Comparison of ENCODE assay signal across 13 cellular contexts in the genomic region with DNA sequence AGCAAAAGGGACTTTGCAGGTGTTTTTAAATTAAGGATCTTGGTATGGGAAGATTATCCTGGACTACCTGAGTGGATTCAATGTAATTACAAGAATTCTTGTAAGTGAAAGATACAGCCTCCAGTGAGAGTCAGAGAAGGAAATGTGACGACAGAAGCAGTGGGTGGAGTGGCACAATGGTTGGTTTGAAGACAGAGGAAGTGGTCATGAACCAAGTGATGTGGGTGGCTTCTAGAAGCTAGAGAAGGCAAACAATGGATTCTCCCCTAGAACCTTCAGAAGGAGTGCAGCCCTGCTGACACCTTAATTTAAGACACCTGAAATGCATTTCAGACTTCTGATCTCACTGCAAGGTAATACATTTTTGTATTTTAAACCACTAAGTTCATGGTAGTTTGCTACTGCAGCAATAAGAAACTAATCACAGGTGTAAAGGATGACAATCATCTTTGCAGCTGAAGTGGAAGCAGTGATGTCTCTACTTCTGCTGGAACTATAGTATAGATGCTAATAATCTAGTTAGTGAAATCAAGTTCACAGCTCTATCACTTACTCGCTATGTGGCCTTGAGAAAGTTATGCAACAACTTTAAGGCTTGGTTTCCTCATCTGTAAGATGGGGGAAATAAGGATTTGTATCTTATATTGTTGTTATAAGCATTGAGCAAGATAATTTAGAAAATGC.
DNase-seq lines count a peak whose midpoint lies in the region; ATAC-seq and TF ChIP-seq lines count a peak whose summit lies in the region.
"Had no signal": no experiment of that assay in that cellular context is flagged by ENCODE, and none has a peak within 500 bp of the region (broad histone marks: within the 10 kb centered on the region; RNA-seq: fewer than 3 reads in every experiment).

No MANE protein-coding gene starts in this region.

- H3K4me1 Mint-ChIP-seq in naive thymus-derived CD4-positive, alpha-beta T cell, result peaks cover 30 to 87% (median 82%) of the 10 kb centered on the region in 7 donors

- peak overlapping the region; percentile 27 for H3K4me3 ChIP-seq in naive thymus-derived CD4-positive, alpha-beta T cell (ENCODE audit: low read length)
- H3K4me3 ChIP-seq in right lobe of liver, result no peak overlapping the region
- H3K4me3 ChIP-seq: adrenal gland, GM12878, skin epidermis had no signal

- peak overlapping the region; percentile 33 to 85 (median 68) for H3K4me3 Mint-ChIP-seq in naive thymus-derived CD4-positive, alpha-beta T cell

- no peaks in the 10 kb centered on the region for H3K27me3 Mint-ChIP-seq in naive thymus-derived CD4-positive, alpha-beta T cell

- intact Hi-C loops in naive thymus-derived CD4-positive, alpha-beta T cell (cut with micrococcal nuclease), result loop anchor here (1.0 to 10.0 kb wide), 13 partner anchors 31 to 1570 kb away; partner anchors contain the start of genes KBTBD8 (in 2 of the 2) and SUCLG2 (in 1 of the 2)
- intact Hi-C loops in right lobe of liver (cut with DNase I), result no loop called here

- peak overlapping the region; percentile 62 for H3K27ac ChIP-seq in naive thymus-derived CD4-positive, alpha-beta T cell (ENCODE audit: low read depth, low read length)
- H3K27ac ChIP-seq in right lobe of liver, result no peak overlapping the region
- H3K27ac ChIP-seq: adrenal gland had no signal

- WGBS in right lobe of liver (ENCODE audit: insufficient coverage, low coverage, low lambda C conversion rate, missing lambda C conversion rate), result 35% methylated on average over 2 of the region's 2 CpGs

- no peak for TF ChIP-seq POLR2A in right lobe of liver (IDR thresholded peaks at IDR 0.05)

- H3K9me3 Mint-ChIP-seq in naive thymus-derived CD4-positive, alpha-beta T cell, result peaks cover 0 to 10% (median 0%) of the 10 kb centered on the region in 11 donors

- peak overlapping the region; percentile 57 to 93 (median 83) for H3K27ac Mint-ChIP-seq in naive thymus-derived CD4-positive, alpha-beta T cell

- CTCF ChIA-PET in naive thymus-derived CD4-positive, alpha-beta T cell (lab: Charles Lee), result interaction anchor here (0.6 to 2.6 kb wide), 4 partner anchors 9 to 1650 kb away, joined by 3 to 7 read pairs (median 4); no protein-coding TSS in a partner anchor

- H3K36me3 ChIP-seq in naive thymus-derived CD4-positive, alpha-beta T cell (ENCODE audit: control insufficient read depth in 2 of 3, insufficient read depth in 3 of 3, low read length in 3 of 3), result no peaks in the 10 kb centered on the region
- H3K36me3 ChIP-seq in right lobe of liver, result no peaks in the 10 kb centered on the region
- H3K36me3 ChIP-seq: adrenal gland had no signal

- TF ChIP-seq CTCF in right lobe of liver (IDR thresholded peaks at IDR 0.05), result no peak

- POLR2A ChIA-PET in naive thymus-derived CD4-positive, alpha-beta T cell (lab: Charles Lee), result interaction anchor here (0.6 to 2.0 kb wide), 7 partner anchors 10 to 456 kb away, joined by 3 to 9 read pairs (median 4); no protein-coding TSS in a partner anchor

- peaks cover 0 to 27% (median 11%) of the 10 kb centered on the region in 5 donors for H3K36me3 Mint-ChIP-seq in naive thymus-derived CD4-positive, alpha-beta T cell

- peaks cover 11 to 54% of the 10 kb centered on the region in 2 donors for H3K4me1 ChIP-seq in naive thymus-derived CD4-positive, alpha-beta T cell (ENCODE audit: control insufficient read depth in 2 of 2, insufficient read depth in 2 of 2, low read length in 2 of 2)
- peaks cover 0 to 6% (median 0%) of the 10 kb centered on the region in 4 donors for H3K4me1 ChIP-seq in right lobe of liver
- H3K4me1 ChIP-seq: adrenal gland had no signal

- H3K27me3 ChIP-seq in naive thymus-derived CD4-positive, alpha-beta T cell (ENCODE audit: control insufficient read depth in 2 of 2, insufficient read depth in 2 of 2, low read length in 2 of 2), result no peaks in the 10 kb centered on the region
- no peaks in the 10 kb centered on the region for H3K27me3 ChIP-seq in right lobe of liver
- H3K27me3 ChIP-seq: adrenal gland had no signal

- H3K9me3 ChIP-seq in naive thymus-derived CD4-positive, alpha-beta T cell (ENCODE audit: control insufficient read depth in 2 of 3, low read length in 3 of 3), result no peaks in the 10 kb centered on the region
- no peaks in the 10 kb centered on the region for H3K9me3 ChIP-seq in right lobe of liver
- H3K9me3 ChIP-seq: adrenal gland had no signal

- peak; percentile 99 for ATAC-seq in naive thymus-derived CD4-positive, alpha-beta T cell
- no peak for ATAC-seq in right lobe of liver
- no peak for ATAC-seq in GM18498 (IDR thresholded peaks at IDR 0.05; ENCODE audit: unreplicated experiment)
- ATAC-seq: GM12878 had no signal

- peak; percentile 49 for DNase-seq in T-helper 22 cell (ENCODE audit: low read depth)
- peak; percentile 59 for DNase-seq in activated T-cell treated with anti-CD3 and anti-CD28 coated beads, Interleukin-2, amount 50 U/mL, for 1 hour
- DNase-seq in naive thymus-derived CD4-positive, alpha-beta T cell, result peak; percentile 16 to 94 (median 91)
- peak; percentile 59 for DNase-seq in stimulated activated CD8-positive, alpha-beta memory T cell treated with anti-CD3 and anti-CD28 coated beads, Interleukin-4, amount 100 ng/mL, for 48 hours
- no peak for DNase-seq in right lobe of liver
- no peak for DNase-seq in SHP77 (lab: John Stamatoyannopoulos, UW)
- DNase-seq in NCI-H510A (lab: John Stamatoyannopoulos, UW), result no peak
- DNase-seq: adrenal gland, Calu3, hypothalamus had no signal

Comparison
In these comparisons a context has a peak if more than half of its experiments do, and no peak if none do; other contexts are left out.
1. DNase-seq: peak in T-helper 22 cell (single experiment), activated T-cell treated with anti-CD3 and anti-CD28 coated beads, Interleukin-2, amount 50 U/mL, for 1 hour (single experiment), naive thymus-derived CD4-positive, alpha-beta T cell (9 of 9) and stimulated activated CD8-positive, alpha-beta memory T cell treated with anti-CD3 and anti-CD28 coated beads, Interleukin-4, amount 100 ng/mL, for 48 hours (single experiment); none in right lobe of liver (0 of 3), SHP77 (0 of 2) and NCI-H510A (single experiment).
2. intact Hi-C loops: an anchor here in naive thymus-derived CD4-positive, alpha-beta T cell (1.0 to 10.0 kb wide); none called in right lobe of liver.